In genomic region chr12:66048218-66048842, GRCh38 we compare ENCODE assay signal across 17 cellular contexts.
"Had no signal": no experiment of that assay in that cellular context is flagged by ENCODE, and none has a peak within 500 bp of the region (broad histone marks: within the 10 kb centered on the region; RNA-seq: fewer than 3 reads in every experiment).

No MANE protein-coding gene starts in this region.

- H3K79me2 ChIP-seq: parathyroid adenoma had no signal

- H3K4me1 ChIP-seq: heart left ventricle, left ventricle myocardium inferior, parathyroid adenoma, thyroid gland, uterus had no signal

- H3K9ac ChIP-seq: parathyroid adenoma had no signal

- H3K4me3 Mint-ChIP-seq: activated CD8-positive, alpha-beta memory T cell treated with anti-CD3 and anti-CD28 coated beads, Interleukin-2, amount 10 ng/mL, durations not matched to agents 7 days and 5 days; activated naive CD4-positive, alpha-beta T cell treated with anti-CD3 and anti-CD28 coated beads, Interleukin-2, amount 50 U/mL, for 24 hours; activated T-cell treated with anti-CD3 and anti-CD28 coated beads, Interleukin-2, amount 50 U/mL, for 24 hours; neural crest cell; T-helper 2 cell treated with Interferon-gamma antibody and Interleukin-4, amounts not matched to agents 5 μg/mL and 100 μg/mL, for 36 hours had no signal

- ATAC-seq: activated CD8-positive, alpha-beta memory T cell treated with anti-CD3 and anti-CD28 coated beads, Interleukin-2, amount 10 ng/mL, durations not matched to agents 7 days and 5 days; heart left ventricle had no signal

- H3K36me3 Mint-ChIP-seq: activated CD8-positive, alpha-beta memory T cell treated with anti-CD3 and anti-CD28 coated beads, Interleukin-2, amount 10 ng/mL, durations not matched to agents 7 days and 5 days; activated naive CD4-positive, alpha-beta T cell treated with anti-CD3 and anti-CD28 coated beads, Interleukin-2, amount 50 U/mL, for 24 hours had no signal

- H3K27ac ChIP-seq: heart left ventricle, left ventricle myocardium inferior, parathyroid adenoma, thyroid gland, uterus had no signal

- H3K9me3 ChIP-seq: heart left ventricle, left ventricle myocardium inferior, thyroid gland, uterus had no signal

- DNase-seq: activated CD4-positive, alpha-beta T cell treated with anti-CD3 and anti-CD28 coated beads, Interleukin-2, amount 50 U/mL, for 4 hours; activated CD4-positive, CD25-positive, alpha-beta regulatory T cell treated with anti-CD3 and anti-CD28 coated beads, Interleukin-2, amount 50 U/mL, for 72 hours; activated CD8-positive, alpha-beta memory T cell treated with anti-CD3 and anti-CD28 coated beads, Interleukin-2, amount 10 ng/mL, durations not matched to agents 7 days and 5 days; activated effector memory CD4-positive, alpha-beta T cell treated with Interleukin-2 at 50 U/mL for 16 hours; activated T-cell treated with anti-CD3 and anti-CD28 coated beads, Interleukin-2, amount 50 U/mL, for 24 hours; anterior cingulate cortex; effector CD4-positive, alpha-beta T cell; heart left ventricle; left ventricle myocardium inferior; retina; thyroid gland; uterus had no signal

- H3K4me3 ChIP-seq: heart left ventricle, left ventricle myocardium inferior, skin epidermis, thyroid gland, uterus had no signal

- H3K9me3 Mint-ChIP-seq: activated naive CD4-positive, alpha-beta T cell treated with anti-CD3 and anti-CD28 coated beads, Interleukin-2, amount 50 U/mL, for 24 hours; activated T-cell treated with anti-CD3 and anti-CD28 coated beads, Interleukin-2, amount 50 U/mL, for 24 hours; neural crest cell; T-helper 2 cell treated with Interferon-gamma antibody and Interleukin-4, amounts not matched to agents 5 μg/mL and 100 μg/mL, for 36 hours had no signal

- H3K27ac Mint-ChIP-seq: activated CD8-positive, alpha-beta memory T cell treated with anti-CD3 and anti-CD28 coated beads, Interleukin-2, amount 10 ng/mL, durations not matched to agents 7 days and 5 days; activated naive CD4-positive, alpha-beta T cell treated with anti-CD3 and anti-CD28 coated beads, Interleukin-2, amount 50 U/mL, for 24 hours; T-helper 2 cell treated with Interferon-gamma antibody and Interleukin-4, amounts not matched to agents 5 μg/mL and 100 μg/mL, for 36 hours had no signal

- H2AFZ ChIP-seq: parathyroid adenoma had no signal

- H3K27me3 ChIP-seq: thyroid gland had no signal

- H3K36me3 ChIP-seq: heart left ventricle, left ventricle myocardium inferior, thyroid gland, uterus had no signal

- H3K4me1 Mint-ChIP-seq: activated CD8-positive, alpha-beta memory T cell treated with anti-CD3 and anti-CD28 coated beads, Interleukin-2, amount 10 ng/mL, durations not matched to agents 7 days and 5 days; activated naive CD4-positive, alpha-beta T cell treated with anti-CD3 and anti-CD28 coated beads, Interleukin-2, amount 50 U/mL, for 24 hours had no signal
